In genomic region chr9:131482343-131483006, GRCh38 we compare ENCODE assay signal across 1 cellular context.
TF ChIP-seq lines count a peak whose summit lies in the region.

No MANE protein-coding gene starts in this region.

TF ChIP-seq in WTC11, 78 proteins besides CTCF, POLR2A, EP300 and RAD21 (continued from another document):
- TF ChIP-seq ZNF423 (CRISPR knock-in tag; IDR thresholded peaks at IDR 0.05): no peak
- no peak for TF ChIP-seq HMGA2 (CRISPR knock-in tag; IDR thresholded peaks at IDR 0.05)
- TF ChIP-seq, protein P1, sequence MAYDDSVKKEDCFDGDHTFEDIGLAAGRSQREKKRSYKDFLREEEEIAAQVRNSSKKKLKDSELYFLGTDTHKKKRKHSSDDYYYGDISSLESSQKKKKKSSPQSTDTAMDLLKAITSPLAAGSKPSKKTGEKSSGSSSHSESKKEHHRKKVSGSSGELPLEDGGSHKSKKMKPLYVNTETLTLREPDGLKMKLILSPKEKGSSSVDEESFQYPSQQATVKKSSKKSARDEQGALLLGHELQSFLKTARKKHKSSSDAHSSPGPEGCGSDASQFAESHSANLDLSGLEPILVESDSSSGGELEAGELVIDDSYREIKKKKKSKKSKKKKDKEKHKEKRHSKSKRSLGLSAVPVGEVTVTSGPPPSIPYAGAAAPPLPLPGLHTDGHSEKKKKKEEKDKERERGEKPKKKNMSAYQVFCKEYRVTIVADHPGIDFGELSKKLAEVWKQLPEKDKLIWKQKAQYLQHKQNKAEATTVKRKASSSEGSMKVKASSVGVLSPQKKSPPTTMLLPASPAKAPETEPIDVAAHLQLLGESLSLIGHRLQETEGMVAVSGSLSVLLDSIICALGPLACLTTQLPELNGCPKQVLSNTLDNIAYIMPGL (CRISPR knock-in tag; IDR thresholded peaks at IDR 0.05): no peak
- TF ChIP-seq, protein P2, sequence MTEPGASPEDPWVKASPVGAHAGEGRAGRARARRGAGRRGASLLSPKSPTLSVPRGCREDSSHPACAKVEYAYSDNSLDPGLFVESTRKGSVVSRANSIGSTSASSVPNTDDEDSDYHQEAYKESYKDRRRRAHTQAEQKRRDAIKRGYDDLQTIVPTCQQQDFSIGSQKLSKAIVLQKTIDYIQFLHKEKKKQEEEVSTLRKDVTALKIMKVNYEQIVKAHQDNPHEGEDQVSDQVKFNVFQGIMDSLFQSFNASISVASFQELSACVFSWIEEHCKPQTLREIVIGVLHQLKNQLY (CRISPR knock-in tag; IDR thresholded peaks at IDR 0.05): no peak
- TF ChIP-seq, protein P3, sequence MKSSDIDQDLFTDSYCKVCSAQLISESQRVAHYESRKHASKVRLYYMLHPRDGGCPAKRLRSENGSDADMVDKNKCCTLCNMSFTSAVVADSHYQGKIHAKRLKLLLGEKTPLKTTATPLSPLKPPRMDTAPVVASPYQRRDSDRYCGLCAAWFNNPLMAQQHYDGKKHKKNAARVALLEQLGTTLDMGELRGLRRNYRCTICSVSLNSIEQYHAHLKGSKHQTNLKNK (CRISPR knock-in tag; IDR thresholded peaks at IDR 0.05): no peak
TF ChIP-seq in WTC11: peak in this region for 0.
